ENCODE assay signal across 15 cellular contexts in the genomic region with DNA sequence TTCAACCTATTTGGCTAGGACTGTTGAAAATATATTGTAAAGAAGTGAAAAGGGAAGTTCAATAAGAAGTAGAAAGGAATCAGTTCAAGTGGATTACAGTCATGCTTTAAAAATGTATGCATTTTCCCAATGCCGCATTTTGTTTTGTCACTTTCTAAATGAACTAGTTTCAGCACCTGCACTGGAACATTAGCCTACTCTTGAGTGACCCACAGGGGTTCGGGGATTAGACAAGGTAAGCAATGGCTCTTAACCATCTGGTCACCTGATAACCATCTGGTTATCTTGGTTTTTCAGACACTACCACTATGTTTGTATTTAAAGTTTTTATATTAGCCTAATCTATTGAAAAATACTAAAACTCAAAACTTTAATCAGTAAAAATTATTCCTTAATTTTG.
DNase-seq lines count a peak whose midpoint lies in the region; ATAC-seq, FAIRE-seq and TF ChIP-seq lines count a peak whose summit lies in the region.
"Had no signal": no experiment of that assay in that cellular context is flagged by ENCODE, and none has a peak within 500 bp of the region (broad histone marks: within the 10 kb centered on the region; RNA-seq: fewer than 3 reads in every experiment).

No MANE protein-coding gene starts in this region.

- ATAC-seq in K562 (peak; percentile 66), HG03521 (IDR thresholded peaks at IDR 0.05; ENCODE audit: unreplicated experiment) (no peak), HG02763 (IDR thresholded peaks at IDR 0.05; ENCODE audit: unreplicated experiment) (no peak)
- ATAC-seq: SK-N-SH treated with all-trans-retinoic acid at 6 μM for 48 hours had no signal

- FAIRE-seq in K562 (lab: Jason Lieb, UNC) = peak; percentile 65
- FAIRE-seq: A204.1, H54 had no signal

- no peak for TF ChIP-seq RAD21 in K562 (CRISPR knock-in tag; conservative IDR thresholded peaks at IDR 0.05 in 1 of 2, IDR thresholded peaks at IDR 0.05 in 1 of 2)

- no peak for TF ChIP-seq POLR2A in K562 (conservative IDR thresholded peaks at IDR 0.05)

- H3K27ac ChIP-seq in K562 (ENCODE audit: extremely low read depth, low read depth, low read length) = no peak overlapping the region

- POLR2A ChIA-PET in K562 (lab: Yijun Ruan, JAX) = no interaction called here

- no peaks in the 10 kb centered on the region for H3K79me2 ChIP-seq in K562 (ENCODE audit: control insufficient read depth, insufficient read depth, low read length)

- TF ChIP-seq EP300 in K562 (IDR thresholded peaks at IDR 0.05; ENCODE audit: low read length) = peak; percentile 80

- H3K9me1 ChIP-seq in K562 (ENCODE audit: control insufficient read depth, insufficient read depth, low read length) = no peaks in the 10 kb centered on the region

- H3K4me2 ChIP-seq in K562 (ENCODE audit: insufficient read depth, low read length) = no peak overlapping the region

- in situ Hi-C loops in K562 (cut with MboI) = no loop called here

- peaks cover 11 to 17% of the 10 kb centered on the region in 2 experiments; a peak in 4 of 5 replicates for H3K4me1 ChIP-seq in K562 (replicated peaks in 1 of 2; ENCODE audit: control insufficient read depth in 2 of 2, insufficient read depth in 2 of 2, low read length in 2 of 2)

- no peak overlapping the region for H2AFZ ChIP-seq in K562 (ENCODE audit: low read depth, low read length)

- no TSS peak for BruUV-seq in K562 (replicated peaks; lab: Mats Ljungman, UMichigan)

- no peaks in the 10 kb centered on the region for H3K9me3 ChIP-seq in K562 (replicated peaks; ENCODE audit: control insufficient read depth, insufficient read depth, low read depth, low read length)

- H3K27me3 ChIP-seq in K562 (ENCODE audit: control insufficient read depth in 2 of 2, insufficient read depth in 2 of 2, low read length in 2 of 2) = no peaks in the 10 kb centered on the region

- H4K20me1 ChIP-seq in K562 (replicated peaks; ENCODE audit: control insufficient read depth, insufficient read depth, low read length) = no peaks in the 10 kb centered on the region

- H3K36me3 ChIP-seq in K562 (ENCODE audit: control insufficient read depth, insufficient read depth, low read length) = no peaks in the 10 kb centered on the region

- peak; percentile 24 for DNase-seq in NCI-H82 (lab: John Stamatoyannopoulos, UW)
- DNase-seq in NCI-H82 treated with DMSO at 0.1 percent for 48 hours (lab: John Stamatoyannopoulos, UW; ENCODE audit: unreplicated experiment) = no peak
- DNase-seq in NCI-H524 treated with DMSO at 0.1 percent for 48 hours (lab: John Stamatoyannopoulos, UW) = peak; percentile 76
- DNase-seq in K562 (ENCODE audit: extremely low read depth in 1 of 4, low spot score in 3 of 4) = peak; percentile 39 to 80 (median 54)
- DNase-seq in NK-92 treated with Interleukin-12 subunit alpha and Interleukin-12 subunit beta, amount 100 ng/mL, for 24 hours (lab: John Stamatoyannopoulos, UW) = no peak
- DNase-seq: DMS79 treated with DMSO at 0.1 percent for 48 hours, MM.1S, NCI-H1105 treated with DMSO at 0.1 percent for 48 hours, NCI-H2029 treated with DMSO at 0.1 percent for 48 hours, NCI-H446 treated with DMSO at 0.1 percent for 48 hours had no signal

- TF ChIP-seq CTCF in K562 (IDR thresholded peaks at IDR 0.05 in 2 of 3, conservative IDR thresholded peaks at IDR 0.05 in 1 of 3; ENCODE audit: insufficient read depth in 2 of 3, low read depth in 1 of 3, low read length in 3 of 3) = no peak

- intact Hi-C loops in K562 (cut with micrococcal nuclease) = no loop called here

- CTCF ChIA-PET in K562 (lab: Yijun Ruan, JAX; ENCODE audit: low intra/inter-chr PET ratio) = no interaction called here

- 0% methylated on average over 2 of the region's 2 CpGs for WGBS in K562 (ENCODE audit: insufficient coverage, low coverage, missing lambda C conversion rate)

- H3K9ac ChIP-seq in K562 (ENCODE audit: insufficient read depth in 1 of 2, low read depth in 2 of 2, low read length in 2 of 2) = no peak overlapping the region

- H3K4me3 ChIP-seq in K562 = no peak overlapping the region

TF ChIP-seq in K562, 482 proteins besides CTCF, POLR2A, EP300 and RAD21 (continues in another document):
- TF ChIP-seq GABPB2 (CRISPR knock-in tag; conservative IDR thresholded peaks at IDR 0.05) (no peak), HMG20B (CRISPR knock-in tag; IDR thresholded peaks at IDR 0.05) (no peak), MTA2 (IDR thresholded peaks at IDR 0.05; ENCODE audit: low read depth) (peak; percentile 87), LCOR (CRISPR knock-in tag; IDR thresholded peaks at IDR 0.05) (no peak), BRF1 (IDR thresholded peaks at IDR 0.05; ENCODE audit: borderline replicate concordance, extremely low read depth, insufficient read length) (no peak), RAD51 (IDR thresholded peaks at IDR 0.05; ENCODE audit: borderline replicate concordance, low read depth) (no peak), POLR2AphosphoS5 (IDR thresholded peaks at IDR 0.05; ENCODE audit: control insufficient read depth, insufficient read depth, low read depth, low read length) (peak; percentile 90), TAF1 (IDR thresholded peaks at IDR 0.05; ENCODE audit: control insufficient read depth, extremely low read depth, insufficient read depth, low read length, severe bottlenecking) (no peak), ZNF133 (CRISPR knock-in tag; IDR thresholded peaks at IDR 0.05) (no peak), ZNF586 (CRISPR knock-in tag; conservative IDR thresholded peaks at IDR 0.05) (no peak), KDM5B (IDR thresholded peaks at IDR 0.05; ENCODE audit: insufficient replicate concordance, low read depth, low read length) (no peak), BHLHE40 (IDR thresholded peaks at IDR 0.05; ENCODE audit: low read length) (no peak), ZNF583 (CRISPR knock-in tag; IDR thresholded peaks at IDR 0.05) (no peak), MECOM (CRISPR knock-in tag; IDR thresholded peaks at IDR 0.05) (no peak)
- TF ChIP-seq, protein P1, sequence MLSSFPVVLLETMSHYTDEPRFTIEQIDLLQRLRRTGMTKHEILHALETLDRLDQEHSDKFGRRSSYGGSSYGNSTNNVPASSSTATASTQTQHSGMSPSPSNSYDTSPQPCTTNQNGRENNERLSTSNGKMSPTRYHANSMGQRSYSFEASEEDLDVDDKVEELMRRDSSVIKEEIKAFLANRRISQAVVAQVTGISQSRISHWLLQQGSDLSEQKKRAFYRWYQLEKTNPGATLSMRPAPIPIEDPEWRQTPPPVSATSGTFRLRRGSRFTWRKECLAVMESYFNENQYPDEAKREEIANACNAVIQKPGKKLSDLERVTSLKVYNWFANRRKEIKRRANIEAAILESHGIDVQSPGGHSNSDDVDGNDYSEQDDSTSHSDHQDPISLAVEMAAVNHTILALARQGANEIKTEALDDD (IDR thresholded peaks at IDR 0.05) = peak; percentile 99
- TF ChIP-seq, protein P2, sequence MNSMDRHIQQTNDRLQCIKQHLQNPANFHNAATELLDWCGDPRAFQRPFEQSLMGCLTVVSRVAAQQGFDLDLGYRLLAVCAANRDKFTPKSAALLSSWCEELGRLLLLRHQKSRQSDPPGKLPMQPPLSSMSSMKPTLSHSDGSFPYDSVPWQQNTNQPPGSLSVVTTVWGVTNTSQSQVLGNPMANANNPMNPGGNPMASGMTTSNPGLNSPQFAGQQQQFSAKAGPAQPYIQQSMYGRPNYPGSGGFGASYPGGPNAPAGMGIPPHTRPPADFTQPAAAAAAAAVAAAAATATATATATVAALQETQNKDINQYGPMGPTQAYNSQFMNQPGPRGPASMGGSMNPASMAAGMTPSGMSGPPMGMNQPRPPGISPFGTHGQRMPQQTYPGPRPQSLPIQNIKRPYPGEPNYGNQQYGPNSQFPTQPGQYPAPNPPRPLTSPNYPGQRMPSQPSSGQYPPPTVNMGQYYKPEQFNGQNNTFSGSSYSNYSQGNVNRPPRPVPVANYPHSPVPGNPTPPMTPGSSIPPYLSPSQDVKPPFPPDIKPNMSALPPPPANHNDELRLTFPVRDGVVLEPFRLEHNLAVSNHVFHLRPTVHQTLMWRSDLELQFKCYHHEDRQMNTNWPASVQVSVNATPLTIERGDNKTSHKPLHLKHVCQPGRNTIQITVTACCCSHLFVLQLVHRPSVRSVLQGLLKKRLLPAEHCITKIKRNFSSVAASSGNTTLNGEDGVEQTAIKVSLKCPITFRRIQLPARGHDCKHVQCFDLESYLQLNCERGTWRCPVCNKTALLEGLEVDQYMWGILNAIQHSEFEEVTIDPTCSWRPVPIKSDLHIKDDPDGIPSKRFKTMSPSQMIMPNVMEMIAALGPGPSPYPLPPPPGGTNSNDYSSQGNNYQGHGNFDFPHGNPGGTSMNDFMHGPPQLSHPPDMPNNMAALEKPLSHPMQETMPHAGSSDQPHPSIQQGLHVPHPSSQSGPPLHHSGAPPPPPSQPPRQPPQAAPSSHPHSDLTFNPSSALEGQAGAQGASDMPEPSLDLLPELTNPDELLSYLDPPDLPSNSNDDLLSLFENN (IDR thresholded peaks at IDR 0.05; ENCODE audit: low read depth in 2 of 2, low read length in 2 of 2) = peak in 1 of 2 experiments; percentile 82; a peak in 1 of 4 replicates
- TF ChIP-seq, protein P3, sequence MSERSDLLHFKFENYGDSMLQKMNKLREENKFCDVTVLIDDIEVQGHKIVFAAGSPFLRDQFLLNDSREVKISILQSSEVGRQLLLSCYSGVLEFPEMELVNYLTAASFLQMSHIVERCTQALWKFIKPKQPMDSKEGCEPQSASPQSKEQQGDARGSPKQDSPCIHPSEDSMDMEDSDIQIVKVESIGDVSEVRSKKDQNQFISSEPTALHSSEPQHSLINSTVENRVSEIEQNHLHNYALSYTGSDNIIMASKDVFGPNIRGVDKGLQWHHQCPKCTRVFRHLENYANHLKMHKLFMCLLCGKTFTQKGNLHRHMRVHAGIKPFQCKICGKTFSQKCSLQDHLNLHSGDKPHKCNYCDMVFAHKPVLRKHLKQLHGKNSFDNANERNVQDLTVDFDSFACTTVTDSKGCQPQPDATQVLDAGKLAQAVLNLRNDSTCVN (CRISPR knock-in tag; IDR thresholded peaks at IDR 0.05) = no peak
- TF ChIP-seq, protein P4, sequence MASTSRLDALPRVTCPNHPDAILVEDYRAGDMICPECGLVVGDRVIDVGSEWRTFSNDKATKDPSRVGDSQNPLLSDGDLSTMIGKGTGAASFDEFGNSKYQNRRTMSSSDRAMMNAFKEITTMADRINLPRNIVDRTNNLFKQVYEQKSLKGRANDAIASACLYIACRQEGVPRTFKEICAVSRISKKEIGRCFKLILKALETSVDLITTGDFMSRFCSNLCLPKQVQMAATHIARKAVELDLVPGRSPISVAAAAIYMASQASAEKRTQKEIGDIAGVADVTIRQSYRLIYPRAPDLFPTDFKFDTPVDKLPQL (IDR thresholded peaks at IDR 0.05; ENCODE audit: extremely low read depth, insufficient read length) = no peak

Comparison
In these comparisons a context has a peak if more than half of its experiments do, and no peak if none do; other contexts are left out.
1. DNase-seq: peak in NCI-H82 (single experiment), NCI-H524 treated with DMSO at 0.1 percent for 48 hours (single experiment) and K562 (4 of 4); none in NCI-H82 treated with DMSO at 0.1 percent for 48 hours (single experiment) and NK-92 treated with Interleukin-12 subunit alpha and Interleukin-12 subunit beta, amount 100 ng/mL, for 24 hours (single experiment).